In genomic region chr18:66533693-66534092, GRCh38 we compare ENCODE assay signal across 22 cellular contexts.
A peak's percentile ranks its signal among the peaks of the same experiment; 100 is the strongest.
DNase-seq lines count a peak whose midpoint lies in the region; ATAC-seq and TF ChIP-seq lines count a peak whose summit lies in the region.
"Had no signal": no experiment of that assay in that cellular context is flagged by ENCODE, and none has a peak within 500 bp of the region (broad histone marks: within the 10 kb centered on the region; RNA-seq: fewer than 3 reads in every experiment).

No MANE protein-coding gene starts in this region.

- no peaks in the 10 kb centered on the region for H3K27me3 Mint-ChIP-seq in H9 (ENCODE audit: low read depth)
- no peaks in the 10 kb centered on the region for H3K27me3 Mint-ChIP-seq in glutamatergic neuron (ENCODE audit: unreplicated experiment)
- no peaks in the 10 kb centered on the region for H3K27me3 Mint-ChIP-seq in naive thymus-derived CD4-positive, alpha-beta T cell
- H3K27me3 Mint-ChIP-seq: dendritic cell treated with granulocyte-macrophage colony-stimulating factor and Interleukin-4, amounts not matched to agents 40 ng/mL and 50 ng/mL, for 4 days; naive thymus-derived CD8-positive, alpha-beta T cell had no signal

- H3K36me3 ChIP-seq in SJCRH30: no peaks in the 10 kb centered on the region
- H3K36me3 ChIP-seq in naive thymus-derived CD4-positive, alpha-beta T cell (ENCODE audit: control insufficient read depth in 2 of 3, insufficient read depth in 3 of 3, low read length in 3 of 3): no peaks in the 10 kb centered on the region
- H3K36me3 ChIP-seq: breast epithelium, HAP-1, right lobe of liver had no signal

- no peak overlapping the region for H2BK15ac ChIP-seq in H9 (ENCODE audit: low read depth, low read length)

- H3K14ac ChIP-seq in H9 (ENCODE audit: insufficient read depth, low read length): no peak overlapping the region

- peaks cover 6 to 10% of the 10 kb centered on the region in 2 experiments for H3K4me1 Mint-ChIP-seq in H9
- H3K4me1 Mint-ChIP-seq in glutamatergic neuron (ENCODE audit: low read depth, unreplicated experiment): peaks cover 2% of the 10 kb centered on the region
- H3K4me1 Mint-ChIP-seq in naive thymus-derived CD4-positive, alpha-beta T cell: no peaks in the 10 kb centered on the region
- H3K4me1 Mint-ChIP-seq: naive thymus-derived CD8-positive, alpha-beta T cell had no signal

- no peak overlapping the region for H2BK20ac ChIP-seq in H9 (ENCODE audit: low read depth, low read length, poor library complexity, severe bottlenecking)

- H3K9me3 Mint-ChIP-seq in H9 (no peaks in the 10 kb centered on the region), glutamatergic neuron (ENCODE audit: unreplicated experiment) (no peaks in the 10 kb centered on the region)
- peaks cover 0 to 2% (median 0%) of the 10 kb centered on the region in 11 donors for H3K9me3 Mint-ChIP-seq in naive thymus-derived CD4-positive, alpha-beta T cell
- H3K9me3 Mint-ChIP-seq: dendritic cell treated with granulocyte-macrophage colony-stimulating factor and Interleukin-4, amounts not matched to agents 40 ng/mL and 50 ng/mL, for 4 days had no signal

- H3K79me2 ChIP-seq in H9 (ENCODE audit: insufficient read depth, low read length): no peaks in the 10 kb centered on the region

- 0 out of 2 replicates have a peak, but pooled peaks have one; percentile 15 for TF ChIP-seq CTCF in 22Rv1 (IDR thresholded peaks at IDR 0.05)
- peak; percentile 56 for TF ChIP-seq CTCF in H9 (conservative IDR thresholded peaks at IDR 0.05)
- peak; percentile 62 for TF ChIP-seq CTCF in glutamatergic neuron (IDR thresholded peaks at IDR 0.05; ENCODE audit: partially characterized antibody, unreplicated experiment)

- POLR2A ChIA-PET in naive thymus-derived CD4-positive, alpha-beta T cell (lab: Charles Lee): no interaction called here

- H3K4me2 ChIP-seq in H9 (ENCODE audit: insufficient read depth, insufficient read length, low read length): no peak overlapping the region

- H3K27me3 ChIP-seq in H9 (ENCODE audit: insufficient read depth, low read length): no peaks in the 10 kb centered on the region
- no peaks in the 10 kb centered on the region for H3K27me3 ChIP-seq in SJCRH30
- no peaks in the 10 kb centered on the region for H3K27me3 ChIP-seq in naive thymus-derived CD4-positive, alpha-beta T cell (ENCODE audit: control insufficient read depth in 2 of 2, insufficient read depth in 2 of 2, low read length in 2 of 2)
- H3K27me3 ChIP-seq: breast epithelium, right lobe of liver had no signal

- no peak overlapping the region for H4K8ac ChIP-seq in H9 (replicated peaks; ENCODE audit: insufficient read length, low read depth, low read length)

- no peaks in the 10 kb centered on the region for H4K20me1 ChIP-seq in H9 (ENCODE audit: control insufficient read depth, insufficient read depth, insufficient read length)

- no peak overlapping the region for H2BK5ac ChIP-seq in H9 (ENCODE audit: insufficient read length, low read length)

- DNase-seq in H9: no peak
- peak; percentile 94 for DNase-seq in NCI-H2081 treated with DMSO at 0.1 percent for 48 hours (lab: John Stamatoyannopoulos, UW)
- DNase-seq in glutamatergic neuron: no peak
- DNase-seq in SJCRH30: no peak
- no peak for DNase-seq in naive thymus-derived CD4-positive, alpha-beta T cell
- no peak for DNase-seq in stimulated activated CD4-positive, alpha-beta T cell treated with anti-CD3 and anti-CD28 coated beads, Interleukin-12 subunit alpha, Interleukin-12 subunit beta, amount 100 ng/mL, for 4 hours
- DNase-seq in inferior parietal cortex (ENCODE audit: extremely low spot score): no peak
- DNase-seq: activated CD8-positive, alpha-beta T cell treated with anti-CD3 and anti-CD28 coated beads, Interleukin-2, amount 10 ng/mL, durations not matched to agents 7 days and 5 days; GF-D8; IMR-90; left cardiac atrium; naive thymus-derived CD8-positive, alpha-beta T cell; NCI-H187; right lobe of liver; stimulated activated CD4-positive, alpha-beta T cell treated with anti-CD3 and anti-CD28 coated beads, Interleukin-15, amount 100 ng/mL, for 24 hours; stimulated activated CD8-positive, alpha-beta memory T cell treated with anti-CD3 and anti-CD28 coated beads, Interleukin-4, amount 100 ng/mL, for 48 hours; trophoblast cell had no signal

- H3K4ac ChIP-seq in H9 (ENCODE audit: low read depth, low read length): no peak overlapping the region

- intact Hi-C loops in naive thymus-derived CD4-positive, alpha-beta T cell (cut with micrococcal nuclease): no loop called here

- no peak overlapping the region for H4K5ac ChIP-seq in H9 (ENCODE audit: insufficient read length, low read depth, low read length)

- no peak overlapping the region for H3K4me3 ChIP-seq in SJCRH30
- H3K4me3 ChIP-seq in naive thymus-derived CD4-positive, alpha-beta T cell (ENCODE audit: low read length): no peak overlapping the region
- H3K4me3 ChIP-seq: breast epithelium, HAP-1, right lobe of liver had no signal

- no peaks in the 10 kb centered on the region for H3K79me1 ChIP-seq in H9 (ENCODE audit: insufficient read depth, low read depth, low read length, poor library complexity, severe bottlenecking)

- H3K18ac ChIP-seq in H9 (ENCODE audit: insufficient read length, low read depth, low read length): no peak overlapping the region

- H3T11ph ChIP-seq in H9 (ENCODE audit: low read length): no peak overlapping the region

- H3K23ac ChIP-seq in H9 (ENCODE audit: insufficient read length, low read depth, low read length): no peak overlapping the region

- H3K27ac ChIP-seq in 22Rv1 (no peak overlapping the region), H9 (ENCODE audit: insufficient read length, low read depth, low read length) (no peak overlapping the region), SJCRH30 (no peak overlapping the region)
- H3K27ac ChIP-seq in naive thymus-derived CD4-positive, alpha-beta T cell (ENCODE audit: low read depth, low read length): no peak overlapping the region
- H3K27ac ChIP-seq: breast epithelium, HL-60, right lobe of liver had no signal

- no peak overlapping the region for H3K9ac ChIP-seq in H9 (ENCODE audit: extremely low read depth, insufficient read length, low read length)

- H3K23me2 ChIP-seq in H9 (ENCODE audit: insufficient read length, low read depth, low read length, poor library complexity, severe bottlenecking): no peaks in the 10 kb centered on the region

- H3K9me3 ChIP-seq in H9 (ENCODE audit: control insufficient read depth, low read depth, low read length) (no peaks in the 10 kb centered on the region), SJCRH30 (replicated peaks) (no peaks in the 10 kb centered on the region)
- H3K9me3 ChIP-seq in naive thymus-derived CD4-positive, alpha-beta T cell (ENCODE audit: control insufficient read depth in 2 of 3, low read length in 3 of 3): no peaks in the 10 kb centered on the region
- H3K9me3 ChIP-seq: breast epithelium, HAP-1, right lobe of liver had no signal

- no peak overlapping the region for H3K56ac ChIP-seq in H9 (ENCODE audit: insufficient read length, low read depth, low read length)

- no peak overlapping the region for H3K4me3 Mint-ChIP-seq in H9
- H3K4me3 Mint-ChIP-seq in glutamatergic neuron (ENCODE audit: unreplicated experiment): no peak overlapping the region
- no peak overlapping the region for H3K4me3 Mint-ChIP-seq in naive thymus-derived CD4-positive, alpha-beta T cell
- H3K4me3 Mint-ChIP-seq: activated CD8-positive, alpha-beta T cell treated with anti-CD3 and anti-CD28 coated beads, Interleukin-2, amount 10 ng/mL, durations not matched to agents 7 days and 5 days; dendritic cell treated with granulocyte-macrophage colony-stimulating factor and Interleukin-4, amounts not matched to agents 40 ng/mL and 50 ng/mL, for 4 days; naive thymus-derived CD8-positive, alpha-beta T cell had no signal

- H2BK12ac ChIP-seq in H9 (ENCODE audit: insufficient read length, low read depth, low read length): no peak overlapping the region

- H2BK120ac ChIP-seq in H9 (ENCODE audit: low read depth, low read length, poor library complexity, severe bottlenecking): no peak overlapping the region

- no peaks in the 10 kb centered on the region for H3K36me3 Mint-ChIP-seq in H9 (ENCODE audit: insufficient read depth in 1 of 3, low read depth in 3 of 3)
- H3K36me3 Mint-ChIP-seq in glutamatergic neuron (ENCODE audit: unreplicated experiment): no peaks in the 10 kb centered on the region
- H3K36me3 Mint-ChIP-seq in naive thymus-derived CD4-positive, alpha-beta T cell: no peaks in the 10 kb centered on the region
- H3K36me3 Mint-ChIP-seq: naive thymus-derived CD8-positive, alpha-beta T cell had no signal

- no peak for ATAC-seq in naive thymus-derived CD4-positive, alpha-beta T cell
- ATAC-seq: activated CD8-positive, alpha-beta T cell treated with anti-CD3 and anti-CD28 coated beads, Interleukin-2, amount 10 ng/mL, durations not matched to agents 7 days and 5 days; left cardiac atrium; naive thymus-derived CD8-positive, alpha-beta T cell; right lobe of liver had no signal

- H2AK5ac ChIP-seq in H9 (ENCODE audit: insufficient read length, low read length): no peak overlapping the region

- H3K4me1 ChIP-seq in H9 (ENCODE audit: insufficient read depth, low read length) (no peaks in the 10 kb centered on the region; the same call in 1 of the 2 replicates), SJCRH30 (0 out of 2 replicates have a peak, but pooled peaks cover 3% of the 10 kb centered on the region)
- H3K4me1 ChIP-seq in naive thymus-derived CD4-positive, alpha-beta T cell (ENCODE audit: control insufficient read depth in 2 of 2, insufficient read depth in 2 of 2, low read length in 2 of 2): no peaks in the 10 kb centered on the region
- H3K4me1 ChIP-seq: breast epithelium, HAP-1, right lobe of liver had no signal

- no CpG with 5 or more reads among the region's 1 CpG for WGBS in H9 (ENCODE audit: extremely low coverage, insufficient read length, low lambda C conversion rate)

- no peak overlapping the region for H4K91ac ChIP-seq in H9 (ENCODE audit: insufficient read length, low read depth, low read length)

- CTCF ChIA-PET in naive thymus-derived CD4-positive, alpha-beta T cell (lab: Charles Lee): no interaction called here

- no peak overlapping the region for H2AFZ ChIP-seq in H9 (ENCODE audit: low read length)

- H3K27ac Mint-ChIP-seq in H9 (no peak overlapping the region; a peak in 1 of 7 replicates), glutamatergic neuron (ENCODE audit: unreplicated experiment) (no peak overlapping the region)
- H3K27ac Mint-ChIP-seq in naive thymus-derived CD4-positive, alpha-beta T cell: no peak overlapping the region
- H3K27ac Mint-ChIP-seq: activated CD8-positive, alpha-beta T cell treated with anti-CD3 and anti-CD28 coated beads, Interleukin-2, amount 10 ng/mL, durations not matched to agents 7 days and 5 days; dendritic cell treated with granulocyte-macrophage colony-stimulating factor and Interleukin-4, amounts not matched to agents 40 ng/mL and 50 ng/mL, for 4 days; naive thymus-derived CD8-positive, alpha-beta T cell had no signal
